11 cellular contexts compared by ENCODE assay signal in genomic region chr15:63983071-63983711, GRCh38.
DNase-seq lines count a peak whose midpoint lies in the region; ATAC-seq and TF ChIP-seq lines count a peak whose summit lies in the region.
"Had no signal": no experiment of that assay in that cellular context is flagged by ENCODE, and none has a peak within 500 bp of the region (broad histone marks: within the 10 kb centered on the region; RNA-seq: fewer than 3 reads in every experiment).

No MANE protein-coding gene starts in this region.

- H2AFZ ChIP-seq in neural progenitor cell (replicated peaks): no peak overlapping the region

- peaks cover 7% of the 10 kb centered on the region for H3K27me3 Mint-ChIP-seq in neural progenitor cell (ENCODE audit: insufficient read depth, low read depth)
- H3K27me3 Mint-ChIP-seq: CD8-positive, alpha-beta memory T cell had no signal

- H3K4me1 ChIP-seq in neural progenitor cell: peaks cover 22% of the 10 kb centered on the region

- H3K27ac Mint-ChIP-seq in neural progenitor cell: peak overlapping the region; percentile 46
- H3K27ac Mint-ChIP-seq: T-helper 17 cell had no signal

- H3K4me3 Mint-ChIP-seq in neural progenitor cell: peak overlapping the region; percentile 77
- H3K4me3 Mint-ChIP-seq: T-helper 17 cell had no signal

- H3K9me3 Mint-ChIP-seq in neural progenitor cell: no peaks in the 10 kb centered on the region
- H3K9me3 Mint-ChIP-seq: CD8-positive, alpha-beta memory T cell had no signal

- H3K9me3 ChIP-seq in neural progenitor cell (ENCODE audit: low read depth): no peaks in the 10 kb centered on the region

- no peak overlapping the region for H3K9ac ChIP-seq in neural progenitor cell

- no peak overlapping the region for H3K4me3 ChIP-seq in neural progenitor cell

- H3K27me3 ChIP-seq in neural progenitor cell: no peaks in the 10 kb centered on the region

- ATAC-seq in GM21367 (IDR thresholded peaks at IDR 0.05; ENCODE audit: unreplicated experiment) (no peak), GM21515 (IDR thresholded peaks at IDR 0.05; ENCODE audit: unreplicated experiment) (no peak)
- ATAC-seq: T-helper 17 cell had no signal

- peaks cover 10% of the 10 kb centered on the region for H3F3A ChIP-seq in neural progenitor cell (ENCODE audit: low read depth)

- no peaks in the 10 kb centered on the region for H3K79me2 ChIP-seq in neural progenitor cell (ENCODE audit: low read depth)

- H3K27ac ChIP-seq in neural progenitor cell: no peak overlapping the region

- H3K4me2 ChIP-seq in neural progenitor cell: no peak overlapping the region

- peaks cover 50% of the 10 kb centered on the region for H3K4me1 Mint-ChIP-seq in neural progenitor cell
- H3K4me1 Mint-ChIP-seq: T-helper 17 cell had no signal

- no peaks in the 10 kb centered on the region for H3K36me3 ChIP-seq in neural progenitor cell

- H4K20me1 ChIP-seq in neural progenitor cell (ENCODE audit: low read depth): peaks cover 3% of the 10 kb centered on the region

- no peaks in the 10 kb centered on the region for H3K36me3 Mint-ChIP-seq in neural progenitor cell

- peak; percentile 35 for TF ChIP-seq CTCF in neural progenitor cell (IDR thresholded peaks at IDR 0.05)

- peak; percentile 32 for DNase-seq in DMS 273 treated with DMSO at 0.1 percent for 48 hours (lab: John Stamatoyannopoulos, UW)
- DNase-seq in NAMALWA (ENCODE audit: low spot score): peak; percentile 22
- DNase-seq in dermis microvascular lymphatic vessel endothelial cell (ENCODE audit: low read depth in 2 of 2): peak; percentile 36 to 72
- peak; percentile 44 for DNase-seq in neural progenitor cell (ENCODE audit: low spot score)
- no peak for DNase-seq in NCI-H1092 treated with DMSO at 0.1 percent for 48 hours (lab: John Stamatoyannopoulos, UW)
- DNase-seq in NCI-H2107 treated with DMSO at 0.1 percent for 48 hours (lab: John Stamatoyannopoulos, UW; ENCODE audit: unreplicated experiment): no peak
- DNase-seq: CD8-positive, alpha-beta memory T cell; NCI-H748 treated with DMSO at 0.1 percent for 48 hours; T-helper 17 cell had no signal

Comparison
In these comparisons a context has a peak if more than half of its experiments do, and no peak if none do; other contexts are left out.
1. DNase-seq: peak in DMS 273 treated with DMSO at 0.1 percent for 48 hours (single experiment), NAMALWA (single experiment), dermis microvascular lymphatic vessel endothelial cell (2 of 2) and neural progenitor cell (single experiment); none in NCI-H1092 treated with DMSO at 0.1 percent for 48 hours (single experiment) and NCI-H2107 treated with DMSO at 0.1 percent for 48 hours (single experiment).